9 cellular contexts compared by ENCODE assay signal in the genomic region with DNA sequence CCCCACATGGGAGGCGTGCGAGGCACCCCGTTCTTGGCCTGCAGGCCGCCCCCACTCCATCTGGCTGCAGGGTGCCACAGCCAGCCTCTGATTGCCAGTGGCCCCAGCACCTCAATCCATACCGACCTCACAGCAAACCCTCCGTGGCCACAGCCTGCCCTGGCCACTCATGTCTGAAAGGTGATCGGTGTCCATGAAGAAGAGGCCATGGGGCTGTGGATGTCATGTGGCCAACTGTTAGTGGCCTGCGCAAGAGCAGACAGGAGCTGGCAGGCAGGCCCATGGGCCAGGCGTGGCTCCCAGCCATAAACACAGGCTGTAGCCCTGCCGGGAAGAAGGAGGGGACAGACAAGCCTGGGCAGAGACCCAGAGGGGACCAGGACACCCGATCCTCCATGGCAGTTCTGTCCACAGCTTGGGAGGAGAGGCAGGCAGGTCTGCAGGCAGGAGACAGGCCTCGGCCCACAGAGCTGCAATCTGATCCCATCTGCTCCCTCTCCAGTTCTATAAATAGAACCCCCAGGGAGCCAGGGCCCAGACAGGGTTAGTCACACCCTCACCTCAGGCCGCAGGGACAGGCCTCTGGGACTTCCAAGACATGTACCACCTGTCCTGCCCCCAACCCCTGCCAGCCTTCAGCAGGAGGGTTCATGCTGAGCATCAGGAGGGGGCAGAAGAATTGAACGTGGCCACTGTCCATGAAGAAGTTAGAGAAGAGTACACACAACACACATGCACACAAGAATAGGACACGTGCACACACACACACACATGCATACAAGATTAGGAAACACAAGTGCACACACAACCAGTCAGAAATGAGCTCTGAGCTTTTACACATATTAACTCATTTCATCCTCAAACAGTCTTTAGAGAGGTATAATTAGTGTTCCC. TPM values are rescaled to one million over a fixed set of nuclear protein-coding genes. Genes with fewer than 3 reads are reported as not detected.
DNase-seq lines count a peak whose midpoint lies in the region; ATAC-seq and TF ChIP-seq lines count a peak whose summit lies in the region.
"Had no signal": no experiment of that assay in that cellular context is flagged by ENCODE, and none has a peak within 500 bp of the region (broad histone marks: within the 10 kb centered on the region; RNA-seq: fewer than 3 reads in every experiment).

No MANE protein-coding gene starts in this region.

- H3K4me3 ChIP-seq in HUES6 (ENCODE audit: low read depth, low read length) (no peak overlapping the region), RWPE2 (ENCODE audit: severe bottlenecking) (no peak overlapping the region), heart left ventricle (no peak overlapping the region), tibial nerve (no peak overlapping the region)
- H3K4me3 ChIP-seq in effector memory CD4-positive, alpha-beta T cell (ENCODE audit: insufficient read depth, low read depth, low read length, poor library complexity, severe bottlenecking): no peak overlapping the region

- peak; percentile 91 for ATAC-seq in RWPE2 (ENCODE audit: low read depth)
- ATAC-seq in heart left ventricle: peak; percentile 91 to 96 (median 95)
- ATAC-seq in stimulated activated naive B cell treated with anti-CD40 and anti-IgM and Interleukin-4, amounts not matched to agents 10 μg/mL and 1 μg/mL and 100 μg/mL, for 72 hours (replicated peaks): no peak
- ATAC-seq in GM19351 (IDR thresholded peaks at IDR 0.05; ENCODE audit: unreplicated experiment): no peak

- H3K4me3 Mint-ChIP-seq in stimulated activated naive B cell treated with anti-CD40 and anti-IgM and Interleukin-4, amounts not matched to agents 10 μg/mL and 1 μg/mL and 100 μg/mL, for 72 hours: no peak overlapping the region

- no peak for TF ChIP-seq CTCF in RWPE2 (IDR thresholded peaks at IDR 0.05; ENCODE audit: poor library complexity, severe bottlenecking)
- TF ChIP-seq CTCF in heart left ventricle (IDR thresholded peaks at IDR 0.05): no peak
- no peak for TF ChIP-seq CTCF in tibial nerve (IDR thresholded peaks at IDR 0.05)

- H3K9ac ChIP-seq in HUES6 (ENCODE audit: low read length): no peak overlapping the region
- H3K9ac ChIP-seq: KMS-11 had no signal

- no peak for DNase-seq in RWPE2 (ENCODE audit: low spot score)
- DNase-seq in heart left ventricle: peak; percentile 63 to 89 (median 83)
- no peak for DNase-seq in stimulated activated naive B cell treated with anti-CD40 and anti-IgM and Interleukin-4, amounts not matched to agents 10 μg/mL and 1 μg/mL and 100 μg/mL, for 72 hours
- DNase-seq in GM19238 (ENCODE audit: insufficient read length, low spot score): no peak
- no peak for DNase-seq in effector memory CD4-positive, alpha-beta T cell
- no peak for DNase-seq in tibial nerve (ENCODE audit: low spot score in 2 of 2)

- no peaks in the 10 kb centered on the region for H3K27me3 ChIP-seq in HUES6 (ENCODE audit: control insufficient read depth, insufficient read depth, low read length)
- H3K27me3 ChIP-seq in RWPE2 (ENCODE audit: insufficient read depth, poor library complexity, severe bottlenecking): no peaks in the 10 kb centered on the region
- no peaks in the 10 kb centered on the region for H3K27me3 ChIP-seq in heart left ventricle
- H3K27me3 ChIP-seq in effector memory CD4-positive, alpha-beta T cell (replicated peaks; ENCODE audit: control insufficient read depth, insufficient read depth, low read length, poor library complexity, severe bottlenecking): no peaks in the 10 kb centered on the region
- no peaks in the 10 kb centered on the region for H3K27me3 ChIP-seq in tibial nerve

- WGBS in heart left ventricle, 4 donors: 50 to 58% (median 54%) methylated on average over 15 of the region's 15 CpGs
- WGBS in tibial nerve, 2 donors: 64 to 68% methylated on average over 15 of the region's 15 CpGs

- H3K27ac ChIP-seq in HUES6 (ENCODE audit: low read depth, low read length): 0 out of 2 replicates have a peak overlapping the region, but pooled peaks have one; percentile 10
- peak overlapping the region; percentile 25 for H3K27ac ChIP-seq in RWPE2 (ENCODE audit: poor library complexity, severe bottlenecking)
- H3K27ac ChIP-seq in heart left ventricle: peak overlapping the region; percentile 41 to 90 (median 76)
- H3K27ac ChIP-seq in effector memory CD4-positive, alpha-beta T cell (ENCODE audit: insufficient read depth, low read length, poor library complexity, severe bottlenecking): no peak overlapping the region
- no peak overlapping the region for H3K27ac ChIP-seq in tibial nerve
- H3K27ac ChIP-seq: KMS-11 had no signal

- H3K36me3 Mint-ChIP-seq in stimulated activated naive B cell treated with anti-CD40 and anti-IgM and Interleukin-4, amounts not matched to agents 10 μg/mL and 1 μg/mL and 100 μg/mL, for 72 hours: no peaks in the 10 kb centered on the region

- no peak for TF ChIP-seq EP300 in tibial nerve (IDR thresholded peaks at IDR 0.05)

- peaks cover under 1% of the 10 kb centered on the region; the same call in 1 of the 2 replicates for H3K36me3 ChIP-seq in HUES6 (ENCODE audit: control insufficient read depth, insufficient read depth, low read length)
- peaks cover under 1% of the 10 kb centered on the region; the same call in 1 of the 2 replicates for H3K36me3 ChIP-seq in RWPE2 (ENCODE audit: low read depth)
- H3K36me3 ChIP-seq in heart left ventricle: peaks cover 0 to 2% (median 0%) of the 10 kb centered on the region in 9 donors
- no peaks in the 10 kb centered on the region for H3K36me3 ChIP-seq in effector memory CD4-positive, alpha-beta T cell (ENCODE audit: control insufficient read depth, insufficient read depth, low read length)
- H3K36me3 ChIP-seq in tibial nerve: peaks cover 0 to 5% (median 0%) of the 10 kb centered on the region in 3 donors

- intact Hi-C loops in heart left ventricle (cut with DNase I): no loop called here

- H3K4me1 ChIP-seq in HUES6 (ENCODE audit: control insufficient read depth, insufficient read depth, low read length): peaks cover 26% of the 10 kb centered on the region
- peaks cover 13% of the 10 kb centered on the region for H3K4me1 ChIP-seq in RWPE2 (ENCODE audit: insufficient read depth, poor library complexity, severe bottlenecking)
- peaks cover 0 to 15% (median 10%) of the 10 kb centered on the region in 12 donors for H3K4me1 ChIP-seq in heart left ventricle
- H3K4me1 ChIP-seq in effector memory CD4-positive, alpha-beta T cell (ENCODE audit: control insufficient read depth, insufficient read depth, low read length, poor library complexity, severe bottlenecking): no peaks in the 10 kb centered on the region
- H3K4me1 ChIP-seq in tibial nerve: peaks cover 0 to 6% (median 0%) of the 10 kb centered on the region in 4 donors

- H3K27me3 Mint-ChIP-seq in stimulated activated naive B cell treated with anti-CD40 and anti-IgM and Interleukin-4, amounts not matched to agents 10 μg/mL and 1 μg/mL and 100 μg/mL, for 72 hours: peaks cover 6 to 15% of the 10 kb centered on the region in 2 donors

- TF ChIP-seq POLR2A in heart left ventricle (IDR thresholded peaks at IDR 0.05) (no peak), tibial nerve (IDR thresholded peaks at IDR 0.05) (no peak)

- peak overlapping the region; percentile 67 for H3K27ac Mint-ChIP-seq in stimulated activated naive B cell treated with anti-CD40 and anti-IgM and Interleukin-4, amounts not matched to agents 10 μg/mL and 1 μg/mL and 100 μg/mL, for 72 hours

- H3K9me3 Mint-ChIP-seq in stimulated activated naive B cell treated with anti-CD40 and anti-IgM and Interleukin-4, amounts not matched to agents 10 μg/mL and 1 μg/mL and 100 μg/mL, for 72 hours: no peaks in the 10 kb centered on the region

- 0 out of 2 replicates have a peak, but pooled peaks cover under 1% of the 10 kb centered on the region for H3K9me3 ChIP-seq in HUES6 (ENCODE audit: control insufficient read depth, insufficient read depth, low read depth, low read length)
- H3K9me3 ChIP-seq in RWPE2 (ENCODE audit: severe bottlenecking): no peaks in the 10 kb centered on the region
- peaks cover 0 to 4% (median 0%) of the 10 kb centered on the region in 12 donors for H3K9me3 ChIP-seq in heart left ventricle
- H3K9me3 ChIP-seq in effector memory CD4-positive, alpha-beta T cell (ENCODE audit: control insufficient read depth, low read length): no peaks in the 10 kb centered on the region
- peaks cover 0 to 3% (median 0%) of the 10 kb centered on the region in 4 donors for H3K9me3 ChIP-seq in tibial nerve

- peaks cover 5 to 11% of the 10 kb centered on the region in 2 donors for H3K4me1 Mint-ChIP-seq in stimulated activated naive B cell treated with anti-CD40 and anti-IgM and Interleukin-4, amounts not matched to agents 10 μg/mL and 1 μg/mL and 100 μg/mL, for 72 hours

RNA-seq across cellular contexts. Expression of a gene that starts 16.9 kb away (rescaled TPM):
- total RNA-seq in heart left ventricle (10 to 100 TPM in 6 of 9 donors, 1 to 10 TPM in 3; 6.9 to 38.5 (median 12.2) TPM), tibial nerve (10 to 100 TPM in 1 of 4 donors, 1 to 10 TPM in 3; 5.5 to 19.8 (median 8.1) TPM)
- polyA plus RNA-seq in heart left ventricle: 1 to 10 TPM; 4.9 to 9.2 TPM

Comparison
In these comparisons a context has a peak if more than half of its experiments do, and no peak if none do; other contexts are left out.
1. H3K27ac ChIP-seq: peak in HUES6 (single experiment), RWPE2 (single experiment) and heart left ventricle (12 of 12); none in effector memory CD4-positive, alpha-beta T cell (single experiment) and tibial nerve (0 of 4).
2. ATAC-seq: peak in RWPE2 (single experiment) and heart left ventricle (4 of 4); none in stimulated activated naive B cell treated with anti-CD40 and anti-IgM and Interleukin-4, amounts not matched to agents 10 μg/mL and 1 μg/mL and 100 μg/mL, for 72 hours (0 of 2) and GM19351 (single experiment).
3. DNase-seq: peak in heart left ventricle (5 of 5); none in RWPE2 (single experiment), stimulated activated naive B cell treated with anti-CD40 and anti-IgM and Interleukin-4, amounts not matched to agents 10 μg/mL and 1 μg/mL and 100 μg/mL, for 72 hours (single experiment), GM19238 (single experiment), effector memory CD4-positive, alpha-beta T cell (0 of 3) and tibial nerve (0 of 2).